Comparison of ENCODE assay signal across 39 cellular contexts in the genomic region with DNA sequence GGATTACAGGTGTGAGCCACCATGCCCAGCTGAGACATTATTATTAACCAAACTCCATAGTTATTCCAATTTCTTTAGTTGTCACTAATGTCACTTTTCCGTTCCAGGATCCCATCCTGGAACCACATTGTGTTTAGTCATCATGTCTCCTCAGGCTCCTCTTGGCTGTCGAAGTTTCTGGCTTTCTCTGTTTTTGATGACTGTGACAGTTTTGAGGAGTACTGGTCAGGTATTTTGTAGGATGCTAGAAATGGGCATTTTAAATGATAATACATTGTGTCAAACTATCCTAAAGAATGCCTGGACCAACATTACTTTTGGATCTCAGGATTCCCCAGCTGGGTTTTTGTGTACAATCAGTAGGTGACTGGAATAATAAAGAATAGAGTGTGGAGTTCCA. TPM values are rescaled to one million over a fixed set of nuclear protein-coding genes. Genes with fewer than 3 reads are reported as not detected.
"Had no signal": no experiment of that assay in that cellular context is flagged by ENCODE, and none has a peak within 500 bp of the region (broad histone marks: within the 10 kb centered on the region; RNA-seq: fewer than 3 reads in every experiment).

No MANE protein-coding gene starts in this region.

- H3K36me3 ChIP-seq: MG63 had no signal

- H3K4me3 ChIP-seq: MG63 had no signal

- H3K9me3 ChIP-seq: MG63 had no signal

- DNase-seq: Kasumi-1, MG63, MM.1S, MV-4-11, NCI-H1048, NCI-H1092, NCI-H1092 treated with DMSO at 0.1 percent for 48 hours, NCI-H1105, NCI-H1105 treated with DMSO at 0.1 percent for 48 hours, NCI-H1417, NCI-H1417 treated with DMSO at 0.1 percent for 48 hours, NCI-H1436, NCI-H1436 treated with DMSO at 0.1 percent for 48 hours, NCI-H146, NCI-H1694, NCI-H1694 treated with DMSO at 0.1 percent for 48 hours, NCI-H187, NCI-H187 treated with DMSO at 0.1 percent for 48 hours, NCI-H1930, NCI-H2029, NCI-H2029 treated with DMSO at 0.1 percent for 48 hours, NCI-H2081, NCI-H2081 treated with DMSO at 0.1 percent for 48 hours, NCI-H2107, NCI-H2171, NCI-H2171 treated with DMSO at 0.1 percent for 48 hours, NCI-H2227 treated with DMSO at 0.1 percent for 48 hours, NCI-H226, NCI-H345, NCI-H446, NCI-H446 treated with DMSO at 0.1 percent for 48 hours, NCI-H510A, NCI-H510A treated with DMSO at 0.1 percent for 48 hours, NCI-H524, NCI-H524 treated with DMSO at 0.1 percent for 48 hours had no signal

RNA-seq across cellular contexts. Expression of a gene that starts 19.8 kb away (rescaled TPM):
- total RNA-seq: LHCN-M2, M059J, MCF 10A, NCI-H460 had no signal

RNA-seq across cellular contexts. Expression of a gene that starts 23.3 kb away (rescaled TPM):
- total RNA-seq: LHCN-M2, MCF 10A had no signal
